ENCODE assay signal across 13 cellular contexts in the genomic region with DNA sequence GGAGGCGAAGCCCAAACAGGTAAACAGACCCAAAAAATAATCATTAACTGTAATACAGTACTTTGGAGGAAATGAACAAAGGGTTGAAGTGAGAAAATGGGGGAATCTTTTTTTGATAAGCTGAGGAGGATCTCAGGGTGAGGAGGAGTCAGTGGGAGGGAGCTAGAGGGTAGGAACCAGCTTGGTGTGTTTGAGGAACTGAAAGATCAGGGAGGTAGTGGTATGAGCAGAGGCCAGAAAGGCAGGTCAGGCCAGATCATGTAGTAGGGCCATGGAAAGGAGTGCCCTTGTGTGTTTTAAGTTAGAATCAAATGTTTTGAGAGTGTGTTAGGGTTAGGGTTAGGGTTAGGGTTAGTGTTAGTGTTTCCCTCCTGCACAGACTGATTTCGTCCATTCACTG. TPM values are rescaled to one million over a fixed set of nuclear protein-coding genes. Genes with fewer than 3 reads are reported as not detected.
DNase-seq lines count a peak whose midpoint lies in the region; ATAC-seq and TF ChIP-seq lines count a peak whose summit lies in the region.
"Had no signal": no experiment of that assay in that cellular context is flagged by ENCODE, and none has a peak within 500 bp of the region (broad histone marks: within the 10 kb centered on the region; RNA-seq: fewer than 3 reads in every experiment).

No MANE protein-coding gene starts in this region.

- H3K79me2 ChIP-seq in osteoblast (ENCODE audit: insufficient read depth, low read length): no peaks in the 10 kb centered on the region

- no peaks in the 10 kb centered on the region for H3K27me3 ChIP-seq in osteoblast (ENCODE audit: insufficient read depth, low read length)
- H3K27me3 ChIP-seq: brain microvascular endothelial cell, esophagus squamous epithelium, neural progenitor cell had no signal

- no peaks in the 10 kb centered on the region for H3K9me3 ChIP-seq in osteoblast (ENCODE audit: low read depth, low read length)
- H3K9me3 ChIP-seq: esophagus squamous epithelium had no signal

- H3K27ac ChIP-seq in osteoblast (ENCODE audit: low read depth, low read length): no peak overlapping the region
- H3K27ac ChIP-seq: brain microvascular endothelial cell, neural progenitor cell had no signal

- ATAC-seq in GM18909 (IDR thresholded peaks at IDR 0.05; ENCODE audit: poor library complexity, unreplicated experiment): peak; percentile 95
- peak; percentile 94 for ATAC-seq in GM21723 (IDR thresholded peaks at IDR 0.05; ENCODE audit: unreplicated experiment)
- ATAC-seq in HG03196 (IDR thresholded peaks at IDR 0.05; ENCODE audit: unreplicated experiment): peak; percentile 70

- no peak overlapping the region for H2AFZ ChIP-seq in osteoblast (ENCODE audit: low read length)
- H2AFZ ChIP-seq: neural progenitor cell had no signal

- no peak for TF ChIP-seq CTCF in osteoblast (IDR thresholded peaks at IDR 0.05; ENCODE audit: extremely low read depth, low read depth, low read length)

- H3K4me1 ChIP-seq in osteoblast (ENCODE audit: insufficient read depth, low read length): no peaks in the 10 kb centered on the region
- H3K4me1 ChIP-seq: neural progenitor cell had no signal

- no peaks in the 10 kb centered on the region for H4K20me1 ChIP-seq in osteoblast (ENCODE audit: insufficient read depth, low read length)

- H3K4me2 ChIP-seq in osteoblast (ENCODE audit: insufficient read depth, low read length): no peak overlapping the region
- H3K4me2 ChIP-seq: neural progenitor cell had no signal

- peak; percentile 27 for DNase-seq in osteoblast (ENCODE audit: insufficient read length, low spot score, missing footprints)
- DNase-seq in dedifferentiated amniotic fluid mesenchymal stem cell (ENCODE audit: extremely low spot score): no peak
- DNase-seq in NAMALWA (ENCODE audit: low spot score): no peak
- no peak for DNase-seq in NCI-H2081 treated with DMSO at 0.1 percent for 48 hours (lab: John Stamatoyannopoulos, UW)
- DNase-seq: brain microvascular endothelial cell, esophagus squamous epithelium, Karpas-422, NCI-H82 had no signal

- no peak overlapping the region for H3K4me3 ChIP-seq in osteoblast (ENCODE audit: insufficient read depth, low read length)
- H3K4me3 ChIP-seq: esophagus squamous epithelium, neural progenitor cell had no signal

- no peaks in the 10 kb centered on the region for H3K36me3 ChIP-seq in osteoblast (ENCODE audit: insufficient read depth, low read length)
- H3K36me3 ChIP-seq: brain microvascular endothelial cell, neural progenitor cell had no signal

RNA-seq across cellular contexts. Expression of gene PPP2R2C, which starts 48.8 kb away (rescaled TPM):
- total RNA-seq in osteoblast: under 0.01 TPM in 1 of 2 replicates, not detected in the other
- total RNA-seq: kidney epithelial cell had no signal
